ENCODE assay signal across 8 cellular contexts in the genomic region with DNA sequence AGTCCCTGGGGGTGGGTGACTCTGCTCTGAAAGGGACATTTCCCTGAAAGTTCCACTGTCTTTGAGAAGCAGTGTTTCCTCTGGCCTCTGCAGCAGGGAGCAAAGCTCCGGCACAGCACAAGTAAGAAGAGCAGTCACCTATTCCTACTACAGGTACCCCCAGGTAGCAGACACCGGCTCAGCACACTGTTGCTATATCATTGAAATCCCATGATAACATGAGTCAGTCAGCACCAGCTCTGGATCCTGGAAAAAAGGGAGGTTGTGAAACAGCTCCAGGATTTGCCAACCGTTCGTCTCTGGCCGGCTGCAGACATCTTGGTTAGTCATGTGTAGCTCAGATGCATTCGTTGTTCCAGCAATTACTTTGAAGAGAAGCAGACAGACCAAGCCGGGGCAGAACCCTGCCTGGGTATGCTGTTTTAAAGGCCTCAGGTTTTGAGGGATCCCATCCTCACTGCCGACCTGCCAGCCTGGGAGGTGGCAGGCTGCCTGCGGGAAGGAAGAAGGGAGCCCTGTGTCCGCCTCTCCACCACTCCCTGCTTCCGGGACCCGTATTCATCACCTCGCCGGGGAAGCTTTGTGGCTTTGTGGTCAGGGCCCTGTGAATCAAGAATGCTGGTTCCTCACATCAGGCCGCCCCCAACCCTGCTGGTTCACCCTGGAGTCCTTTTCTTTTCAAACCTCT.
A peak's percentile ranks its signal among the peaks of the same experiment; 100 is the strongest.
DNase-seq lines count a peak whose midpoint lies in the region; ATAC-seq, FAIRE-seq and TF ChIP-seq lines count a peak whose summit lies in the region.

No MANE protein-coding gene starts in this region.

- ATAC-seq in GM19351 (IDR thresholded peaks at IDR 0.05; ENCODE audit: unreplicated experiment) (peak; percentile 37), HepG2 (no peak)

- peaks cover 11 to 38% of the 10 kb centered on the region in 2 experiments; a peak in 4 of 5 replicates for H3K36me3 ChIP-seq in HepG2 (replicated peaks in 1 of 2; ENCODE audit: control insufficient read depth in 1 of 2, insufficient read depth in 2 of 2, low read length in 2 of 2)

- H3K9me3 ChIP-seq in HepG2 (ENCODE audit: low read length): peaks cover 9% of the 10 kb centered on the region

- in situ Hi-C loops in HepG2 (cut with HindIII; ENCODE audit: extremely low pct_ligation_motif_present, low pct_unique_long_range_greater_than_20kb): no loop called here

- H2AFZ ChIP-seq in HepG2 (ENCODE audit: low read length): no peak overlapping the region

- H3K4me2 ChIP-seq in HepG2 (ENCODE audit: low read depth, low read length): no peak overlapping the region

- H3K4me1 ChIP-seq in HepG2 (ENCODE audit: insufficient read depth, low read length): peaks cover 43% of the 10 kb centered on the region

- no TSS peak for BruUV-seq in HepG2 (replicated peaks; lab: Mats Ljungman, UMichigan)

- H4K20me1 ChIP-seq in HepG2 (ENCODE audit: insufficient read depth, low read length): no peaks in the 10 kb centered on the region

- no peak for TF ChIP-seq CTCF in RWPE1 (conservative IDR thresholded peaks at IDR 0.05; ENCODE audit: low read depth)
- TF ChIP-seq CTCF in HepG2 (CRISPR knock-in tag; IDR thresholded peaks at IDR 0.05): no peak

- H3K27ac ChIP-seq in RWPE1 (peak overlapping the region; percentile 99), HepG2 (ENCODE audit: extremely low read length, insufficient read depth, low read length) (peak overlapping the region; percentile 1)

- CTCF ChIA-PET in RWPE1 (lab: Yijun Ruan, JAX) (interaction anchor here (0.6 to 1.8 kb wide), 5 partner anchors 24 to 115 kb away, joined by 3 to 9 read pairs (median 3); no protein-coding TSS in a partner anchor), HepG2 (lab: Yijun Ruan, JAX; ENCODE audit: low intra/inter-chr PET ratio, low total read pairs) (no interaction called here)

- H3K9ac ChIP-seq in HepG2 (ENCODE audit: insufficient read depth, low read depth, low read length): no peak overlapping the region

- DNase-seq in RWPE1 (ENCODE audit: low spot score): peak; percentile 87
- DNase-seq in activated naive CD4-positive, alpha-beta T cell treated with anti-CD3 and anti-CD28 coated beads, Interleukin-2, amount 50 U/mL, for 16 hours: peak; percentile 57
- no peak for DNase-seq in HepG2 (ENCODE audit: low spot score)
- DNase-seq in stimulated activated CD8-positive, alpha-beta memory T cell treated with anti-CD3 and anti-CD28 coated beads, Interleukin-4, amount 100 ng/mL, for 4 hours (ENCODE audit: low read depth in 2 of 2, low spot score in 1 of 2): peak; percentile 33 to 50
- no peak for DNase-seq in NCI-H524 treated with DMSO at 0.1 percent for 48 hours (lab: John Stamatoyannopoulos, UW)
- DNase-seq in NCI-H1694 treated with DMSO at 0.1 percent for 48 hours (lab: John Stamatoyannopoulos, UW): no peak
- DNase-seq in HuH-7 (ENCODE audit: low spot score): no peak

- TF ChIP-seq POLR2A in HepG2 (IDR thresholded peaks at IDR 0.05; ENCODE audit: insufficient read depth in 1 of 2, low read depth in 2 of 2, low read length in 2 of 2): no peak

- WGBS in HepG2 (ENCODE audit: low lambda C conversion rate): 97% methylated on average over 7 of the region's 15 CpGs

- no peak overlapping the region for H3K4me3 ChIP-seq in HepG2 (replicated peaks in 1 of 3; ENCODE audit: insufficient read depth in 1 of 3, low read depth in 2 of 3, low read length in 3 of 3)

- intact Hi-C loops in HepG2 (cut with micrococcal nuclease; ENCODE audit: unreplicated experiment): no loop called here

- no peaks in the 10 kb centered on the region for H3K27me3 ChIP-seq in HepG2 (ENCODE audit: control insufficient read depth in 1 of 2, insufficient read depth in 2 of 2, low read length in 2 of 2)

- POLR2A ChIA-PET in RWPE1 (lab: Yijun Ruan, JAX; ENCODE audit: low non-redundant PET) (interaction anchor here (0.5 to 1.8 kb wide), 3 partner anchors 38 to 133 kb away, joined by 3 to 9 read pairs (median 5); no protein-coding TSS in a partner anchor), HepG2 (lab: Yijun Ruan, JAX) (interaction anchor here (1.9 to 3.2 kb wide), 5 partner anchors 10 to 81 kb away, joined by 4 to 27 read pairs (median 8); no protein-coding TSS in a partner anchor)

- TF ChIP-seq EP300 in HepG2 (IDR thresholded peaks at IDR 0.05; ENCODE audit: low read depth in 2 of 2, low read length in 2 of 2): no peak
- no peak for TF ChIP-seq EP300 in HepG2 (CRISPR knock-in tag; IDR thresholded peaks at IDR 0.05; ENCODE audit: borderline replicate concordance)

- no peak for TF ChIP-seq RAD21 in HepG2 (CRISPR knock-in tag; IDR thresholded peaks at IDR 0.05)

- no peaks in the 10 kb centered on the region for H3K79me2 ChIP-seq in HepG2 (ENCODE audit: insufficient read depth, low read length)

- FAIRE-seq in HepG2 (lab: Jason Lieb, UNC): no peak

TF ChIP-seq in HepG2, 621 proteins besides CTCF, POLR2A, EP300 and RAD21:
- no peak for TF ChIP-seq HOXA9 (CRISPR knock-in tag; IDR thresholded peaks at IDR 0.05; ENCODE audit: borderline replicate concordance)
- TF ChIP-seq DNMT3B (CRISPR knock-in tag; conservative IDR thresholded peaks at IDR 0.05): no peak
- TF ChIP-seq FOSL2 (CRISPR knock-in tag; IDR thresholded peaks at IDR 0.05): peak; percentile 2; the same call in 1 of the 2 replicates

Comparison
In these comparisons a context has a peak if more than half of its experiments do, and no peak if none do; other contexts are left out.
1. DNase-seq: peak in RWPE1 (single experiment), activated naive CD4-positive, alpha-beta T cell treated with anti-CD3 and anti-CD28 coated beads, Interleukin-2, amount 50 U/mL, for 16 hours (single experiment) and stimulated activated CD8-positive, alpha-beta memory T cell treated with anti-CD3 and anti-CD28 coated beads, Interleukin-4, amount 100 ng/mL, for 4 hours (2 of 2); none in HepG2 (single experiment), NCI-H524 treated with DMSO at 0.1 percent for 48 hours (single experiment), NCI-H1694 treated with DMSO at 0.1 percent for 48 hours (single experiment) and HuH-7 (single experiment).